Comparison of ENCODE assay signal across 16 cellular contexts in genomic region chr14:36317650-36318049, GRCh38. TPM values are rescaled to one million over a fixed set of nuclear protein-coding genes. Genes with fewer than 3 reads are reported as not detected.
A peak's percentile ranks its signal among the peaks of the same experiment; 100 is the strongest.
DNase-seq lines count a peak whose midpoint lies in the region; FAIRE-seq and TF ChIP-seq lines count a peak whose summit lies in the region.
"Had no signal": no experiment of that assay in that cellular context is flagged by ENCODE, and none has a peak within 500 bp of the region (broad histone marks: within the 10 kb centered on the region; RNA-seq: fewer than 3 reads in every experiment).

No MANE protein-coding gene starts in this region.

- peak overlapping the region; percentile 99 for H3K4me3 Mint-ChIP-seq in MCF 10A (ENCODE audit: unreplicated experiment)
- H3K4me3 Mint-ChIP-seq in T-helper 2 cell treated with Interferon-gamma antibody and Interleukin-4, amounts not matched to agents 5 μg/mL and 100 μg/mL, for 36 hours: no peak overlapping the region
- H3K4me3 Mint-ChIP-seq: activated CD4-positive, alpha-beta T cell treated with anti-CD3 and anti-CD28 coated beads, Interleukin-2, amount 10 ng/mL, durations not matched to agents 7 days and 5 days; stimulated activated memory B cell treated with anti-CD40 and anti-IgM and Interleukin-4, amounts not matched to agents 10 μg/mL and 1 μg/mL and 100 μg/mL, for 72 hours had no signal

- no peaks in the 10 kb centered on the region for H3K27me3 Mint-ChIP-seq in MCF 10A (ENCODE audit: insufficient read depth, unreplicated experiment)
- H3K27me3 Mint-ChIP-seq in T-helper 2 cell treated with Interferon-gamma antibody and Interleukin-4, amounts not matched to agents 5 μg/mL and 100 μg/mL, for 36 hours (ENCODE audit: low read depth): peaks cover 7% of the 10 kb centered on the region
- H3K27me3 Mint-ChIP-seq: stimulated activated memory B cell treated with anti-CD40 and anti-IgM and Interleukin-4, amounts not matched to agents 10 μg/mL and 1 μg/mL and 100 μg/mL, for 72 hours had no signal

- peak; percentile 22 for FAIRE-seq in RCC 7860 (lab: Jason Lieb, UNC)
- peak; percentile 27 for FAIRE-seq in kidney (lab: Jason Lieb, UNC)
- FAIRE-seq: frontal cortex had no signal

- BruUV-seq in MCF 10A (replicated peaks; lab: Mats Ljungman, UMichigan): no TSS peak

- no peak for TF ChIP-seq POLR2A in breast epithelium (IDR thresholded peaks at IDR 0.05)

- peaks cover 15% of the 10 kb centered on the region for H3K4me1 Mint-ChIP-seq in MCF 10A (ENCODE audit: insufficient read depth, unreplicated experiment)
- H3K4me1 Mint-ChIP-seq in T-helper 2 cell treated with Interferon-gamma antibody and Interleukin-4, amounts not matched to agents 5 μg/mL and 100 μg/mL, for 36 hours (ENCODE audit: low read depth): peaks cover 32% of the 10 kb centered on the region

- intact Hi-C loops in MCF 10A (cut with micrococcal nuclease) (loop anchor here (2.0 to 10.0 kb wide), 2 partner anchors 103 to 247 kb away; no protein-coding TSS in a partner anchor), breast epithelium (cut with DNase I; ENCODE audit: low total_unique reads) (no loop called here), kidney (cut with DNase I) (no loop called here)

- POLR2A ChIA-PET in MCF 10A (lab: Yijun Ruan, JAX): interaction anchor here (0.7 to 1.3 kb wide), 8 partner anchors 12 to 1309 kb away, joined by 3 to 6 read pairs (median 3); no protein-coding TSS in a partner anchor

- H3K9ac ChIP-seq in kidney (ENCODE audit: low read length in 2 of 2): no peak overlapping the region

- TF ChIP-seq CTCF in MCF 10A (IDR thresholded peaks at IDR 0.05; ENCODE audit: unreplicated experiment) (no peak), breast epithelium (IDR thresholded peaks at IDR 0.05) (no peak), kidney (IDR thresholded peaks at IDR 0.05; ENCODE audit: borderline replicate concordance, extremely low read depth, insufficient read depth) (no peak)

- H3K27ac Mint-ChIP-seq in MCF 10A (ENCODE audit: low read depth, unreplicated experiment): no peak overlapping the region
- H3K27ac Mint-ChIP-seq in T-helper 2 cell treated with Interferon-gamma antibody and Interleukin-4, amounts not matched to agents 5 μg/mL and 100 μg/mL, for 36 hours: no peak overlapping the region
- H3K27ac Mint-ChIP-seq: activated CD4-positive, alpha-beta T cell treated with anti-CD3 and anti-CD28 coated beads, Interleukin-2, amount 10 ng/mL, durations not matched to agents 7 days and 5 days; stimulated activated memory B cell treated with anti-CD40 and anti-IgM and Interleukin-4, amounts not matched to agents 10 μg/mL and 1 μg/mL and 100 μg/mL, for 72 hours had no signal

- DNase-seq in MCF 10A (ENCODE audit: unreplicated experiment): peak; percentile 36
- DNase-seq in breast epithelium (ENCODE audit: low spot score in 2 of 2): no peak
- DNase-seq in RCC 7860 (ENCODE audit: low spot score): no peak
- DNase-seq in kidney: no peak
- DNase-seq in hypothalamus (lab: John Stamatoyannopoulos, UW): no peak
- DNase-seq in T-helper 2 cell treated with Interferon-gamma antibody and Interleukin-4, amounts not matched to agents 5 μg/mL and 100 μg/mL, for 36 hours (ENCODE audit: low spot score): no peak
- DNase-seq in anterior cingulate cortex (lab: John Stamatoyannopoulos, UW): no peak
- DNase-seq in NCI-H1048 (lab: John Stamatoyannopoulos, UW): no peak
- DNase-seq: activated CD4-positive, alpha-beta T cell treated with anti-CD3 and anti-CD28 coated beads, Interleukin-2, amount 10 ng/mL, durations not matched to agents 7 days and 5 days; dorsolateral prefrontal cortex; left ventricle myocardium inferior; NCI-H82; occipital lobe had no signal

- peaks cover 40% of the 10 kb centered on the region for H3K36me3 Mint-ChIP-seq in MCF 10A (ENCODE audit: insufficient read depth, unreplicated experiment)
- peaks cover 16% of the 10 kb centered on the region for H3K36me3 Mint-ChIP-seq in T-helper 2 cell treated with Interferon-gamma antibody and Interleukin-4, amounts not matched to agents 5 μg/mL and 100 μg/mL, for 36 hours (ENCODE audit: low read depth)

- H3K4me3 ChIP-seq in breast epithelium (no peak overlapping the region), kidney (ENCODE audit: low read length in 2 of 2) (no peak overlapping the region)

- no peaks in the 10 kb centered on the region for H3K27me3 ChIP-seq in breast epithelium
- H3K27me3 ChIP-seq: dorsolateral prefrontal cortex had no signal

- H3K9me3 ChIP-seq in breast epithelium (no peaks in the 10 kb centered on the region), kidney (ENCODE audit: control insufficient read depth in 1 of 2, low read length in 2 of 2) (no peaks in the 10 kb centered on the region)
- H3K9me3 ChIP-seq: left ventricle myocardium inferior had no signal

- CTCF ChIA-PET in MCF 10A (lab: Yijun Ruan, JAX): interaction anchor here (0.9 to 1.3 kb wide), 2 partner anchors 241 to 247 kb away, joined by 3 read pairs; no protein-coding TSS in a partner anchor

- no peak overlapping the region for H3K27ac ChIP-seq in breast epithelium
- no peak overlapping the region for H3K27ac ChIP-seq in kidney (ENCODE audit: low read depth in 2 of 2, low read length in 2 of 2)
- H3K27ac ChIP-seq: C4-2B, dorsolateral prefrontal cortex, left ventricle myocardium inferior had no signal

- no peaks in the 10 kb centered on the region for H3K9me3 Mint-ChIP-seq in MCF 10A (ENCODE audit: unreplicated experiment)
- peaks cover 4% of the 10 kb centered on the region for H3K9me3 Mint-ChIP-seq in T-helper 2 cell treated with Interferon-gamma antibody and Interleukin-4, amounts not matched to agents 5 μg/mL and 100 μg/mL, for 36 hours
- H3K9me3 Mint-ChIP-seq: stimulated activated memory B cell treated with anti-CD40 and anti-IgM and Interleukin-4, amounts not matched to agents 10 μg/mL and 1 μg/mL and 100 μg/mL, for 72 hours had no signal

- H3K36me3 ChIP-seq in breast epithelium (no peaks in the 10 kb centered on the region), kidney (ENCODE audit: control insufficient read depth in 1 of 2, insufficient read depth in 2 of 2, low read length in 2 of 2) (peaks cover 4 to 6% of the 10 kb centered on the region in 2 donors)

- no peaks in the 10 kb centered on the region for H3K4me1 ChIP-seq in breast epithelium
- H3K4me1 ChIP-seq in kidney (ENCODE audit: control insufficient read depth in 1 of 2, insufficient read depth in 1 of 2, low read depth in 1 of 2, low read length in 2 of 2): peaks cover 3 to 9% of the 10 kb centered on the region in 2 donors

RNA-seq across cellular contexts. Expression of gene MBIP, which starts 2.8 kb away (rescaled TPM):
- total RNA-seq in MCF 10A (2022) (20.9 and 21.5 TPM in 2 replicates), breast epithelium (10 to 100 TPM; 19.0 to 33.1 (median 20.3) TPM), kidney (28.8 TPM)
- 21.4 TPM for polyA plus RNA-seq in kidney (ENCODE audit: insufficient read depth, low read depth, low replicate concordance)
